Comparison of ENCODE assay signal across 8 cellular contexts in the genomic region with DNA sequence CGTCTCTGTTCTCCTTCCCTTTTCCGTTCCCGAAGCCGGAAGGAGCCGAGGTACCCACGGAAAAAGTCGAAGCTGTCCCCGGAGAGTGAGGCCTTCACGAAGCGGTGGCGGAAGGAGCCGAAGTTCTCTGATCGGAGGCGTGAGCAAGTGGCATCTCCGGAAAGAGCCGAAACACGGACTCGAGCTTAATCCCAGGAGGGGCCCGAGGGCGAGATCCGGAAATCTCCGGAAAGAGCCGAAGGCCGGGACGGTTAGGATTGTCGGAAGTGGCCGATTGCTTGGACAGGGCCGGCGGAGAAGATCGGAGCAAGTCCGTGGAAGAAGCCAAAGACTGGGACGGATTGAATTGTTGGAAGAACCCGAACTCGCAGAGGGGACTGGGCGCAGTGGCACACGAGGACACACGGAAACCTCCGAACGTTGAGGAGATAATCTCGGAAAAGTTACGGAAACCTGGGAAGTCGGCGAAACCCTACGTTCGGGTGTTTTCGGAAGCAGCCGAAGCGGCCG. TPM values are rescaled to one million over a fixed set of nuclear protein-coding genes. Genes with fewer than 3 reads are reported as not detected.
DNase-seq lines count a peak whose midpoint lies in the region; ATAC-seq, FAIRE-seq and TF ChIP-seq lines count a peak whose summit lies in the region.

No MANE protein-coding gene starts in this region.

- TF ChIP-seq CTCF in GM12865 (IDR thresholded peaks at IDR 0.05; ENCODE audit: insufficient read depth, low read depth, low read length, missing control alignments) (no peak), adrenal gland (IDR thresholded peaks at IDR 0.05) (no peak), cardiac muscle cell (IDR thresholded peaks at IDR 0.05; ENCODE audit: low read depth, low read length) (no peak), pancreas (IDR thresholded peaks at IDR 0.05) (no peak), thyroid gland (IDR thresholded peaks at IDR 0.05) (no peak)

- FAIRE-seq in pancreas (lab: Jason Lieb, UNC): peak; percentile 97

- 0 to 1% (median 1%) methylated on average over 32 to 49 of the region's 49 CpGs for WGBS in adrenal gland, 4 donors
- WGBS in pancreas, 2 donors: 0 to 1% methylated on average over 49 of the region's 49 CpGs
- 0 to 1% methylated on average over 36 to 42 of the region's 49 CpGs for WGBS in thyroid gland, 2 donors

- H3K4me3 ChIP-seq in GM12865 (ENCODE audit: low read depth, low read length): peak overlapping the region; percentile 82
- peak overlapping the region; percentile 16 to 89 (median 68) for H3K4me3 ChIP-seq in adrenal gland
- peak overlapping the region; percentile 79 for H3K4me3 ChIP-seq in cardiac muscle cell
- H3K4me3 ChIP-seq in pancreas: peak overlapping the region; percentile 66 to 100 (median 97)
- peak overlapping the region in 2 of 3 donors; percentile 27 to 76 for H3K4me3 ChIP-seq in thyroid gland (replicated peaks in 1 of 3)

- H3K9me3 ChIP-seq in adrenal gland (replicated peaks in 1 of 3): no peaks in the 10 kb centered on the region
- no peaks in the 10 kb centered on the region for H3K9me3 ChIP-seq in cardiac muscle cell (ENCODE audit: low read depth)
- H3K9me3 ChIP-seq in pancreas: no peaks in the 10 kb centered on the region
- H3K9me3 ChIP-seq in thyroid gland: no peaks in the 10 kb centered on the region

- DNase-seq in GM12865 (ENCODE audit: low read depth): peak; percentile 100
- DNase-seq in NCI-H1436 (lab: John Stamatoyannopoulos, UW): peak; percentile 100
- peak; percentile 100 for DNase-seq in SW480 (ENCODE audit: low spot score)
- peak; percentile 100 for DNase-seq in adrenal gland
- peak; percentile 100 for DNase-seq in cardiac muscle cell (ENCODE audit: low read depth in 1 of 2, low spot score in 1 of 2)
- peak; percentile 96 to 100 (median 99) for DNase-seq in pancreas
- peak; percentile 100 for DNase-seq in thyroid gland

- peaks cover 0 to 12% of the 10 kb centered on the region in 2 donors for H3K36me3 ChIP-seq in adrenal gland (replicated peaks in 1 of 2)
- H3K36me3 ChIP-seq in cardiac muscle cell: no peaks in the 10 kb centered on the region
- peaks cover 0 to 4% (median 0%) of the 10 kb centered on the region in 3 donors for H3K36me3 ChIP-seq in pancreas
- peaks cover 0 to under 1% of the 10 kb centered on the region in 2 donors for H3K36me3 ChIP-seq in thyroid gland

- H3K27ac ChIP-seq in adrenal gland: peak overlapping the region; percentile 73 to 99 (median 99)
- peak overlapping the region; percentile 99 for H3K27ac ChIP-seq in cardiac muscle cell
- peak overlapping the region; percentile 98 to 99 (median 98) for H3K27ac ChIP-seq in pancreas
- H3K27ac ChIP-seq in thyroid gland: peak overlapping the region; percentile 94 to 99 (median 96)

- H3K27me3 ChIP-seq in adrenal gland (no peaks in the 10 kb centered on the region), cardiac muscle cell (no peaks in the 10 kb centered on the region), pancreas (no peaks in the 10 kb centered on the region), thyroid gland (no peaks in the 10 kb centered on the region)

- ATAC-seq in HG02840 (IDR thresholded peaks at IDR 0.05; ENCODE audit: low FRiP score, unreplicated experiment) (peak; percentile 55), pancreas (peak; percentile 76 to 89 (median 82))

- H3K4me1 ChIP-seq in adrenal gland (replicated peaks in 1 of 2) (peaks cover 26 to 42% of the 10 kb centered on the region in 2 donors), cardiac muscle cell (ENCODE audit: low read depth) (peaks cover 13% of the 10 kb centered on the region), pancreas (peaks cover 18 to 24% (median 22%) of the 10 kb centered on the region in 3 donors), thyroid gland (peaks cover 37 to 42% of the 10 kb centered on the region in 2 donors)

- TF ChIP-seq POLR2A in adrenal gland (IDR thresholded peaks at IDR 0.05): no peak
- no peak for TF ChIP-seq POLR2A in thyroid gland (IDR thresholded peaks at IDR 0.05)

- intact Hi-C loops in adrenal gland (cut with DNase I): no loop called here
- intact Hi-C loops in pancreas (cut with DNase I): no loop called here
- intact Hi-C loops in thyroid gland (cut with DNase I): loop anchor here (10.0 kb wide), 1 partner anchor 270 kb away; the partner anchor contains the start of genes RPL28 and TMEM238

RNA-seq across cellular contexts. Expression of gene U2AF2, which starts 0.5 kb away (rescaled TPM):
- total RNA-seq in adrenal gland: 100 to 1,000 TPM in 6 of 8 donors, 10 to 100 TPM in 2; 76.0 to 178 (median 122) TPM
- polyA plus RNA-seq in adrenal gland: 100 to 1,000 TPM in 1 of 3 donors, 10 to 100 TPM in 2; 58.9 to 243 (median 85.3) TPM
- 170 and 187 TPM in 2 replicates for total RNA-seq in cardiac muscle cell
- polyA plus RNA-seq in cardiac muscle cell: 13.4 and 16.3 TPM in 2 replicates
- total RNA-seq in pancreas: 10 to 100 TPM; 38.4 to 97.0 (median 58.8) TPM
- polyA plus RNA-seq in pancreas: 100 to 1,000 TPM in 1 of 2 donors, 10 to 100 TPM in 1; 74.8 to 113 TPM
- 100 to 1,000 TPM in 1 of 4 donors, 10 to 100 TPM in 3; 68.4 to 115 (median 85.7) TPM for total RNA-seq in thyroid gland

RNA-seq across cellular contexts. Expression of gene CCDC106, which starts 6.4 kb away (rescaled TPM):
- total RNA-seq in adrenal gland (10 to 100 TPM; 22.1 to 42.8 (median 27.9) TPM), cardiac muscle cell (42.4 and 49.2 TPM in 2 replicates), pancreas (1 to 10 TPM; 3.2 to 6.2 (median 5.0) TPM), thyroid gland (10 to 100 TPM; 11.2 to 23.2 (median 20.7) TPM)
- polyA plus RNA-seq in adrenal gland (10 to 100 TPM; 14.8 to 63.8 (median 42.8) TPM), cardiac muscle cell (40.6 and 43.5 TPM in 2 replicates), pancreas (10 to 100 TPM; 20.7 to 22.8 TPM)

RNA-seq across cellular contexts. Expression of gene ZNF581, which starts 10.9 kb away (rescaled TPM):
- total RNA-seq in adrenal gland (10 to 100 TPM; 16.8 to 55.7 (median 23.7) TPM), cardiac muscle cell (28.4 and 42.0 TPM in 2 replicates), pancreas (10 to 100 TPM; 12.9 to 23.2 (median 16.9) TPM), thyroid gland (10 to 100 TPM; 11.1 to 23.9 (median 15.8) TPM)
- polyA plus RNA-seq in adrenal gland (10 to 100 TPM in 2 of 3 donors, 1 to 10 TPM in 1; 8.7 to 23.3 (median 22.4) TPM), cardiac muscle cell (22.3 and 28.7 TPM in 2 replicates), pancreas (10 to 100 TPM; 13.8 to 16.6 TPM)

RNA-seq across cellular contexts. Expression of gene ZNF580, which starts 13.6 kb away (rescaled TPM):
- total RNA-seq in adrenal gland (10 to 100 TPM; 23.3 to 68.7 (median 46.0) TPM), cardiac muscle cell (78.4 and 84.9 TPM in 2 replicates), pancreas (10 to 100 TPM; 12.7 to 24.3 (median 17.6) TPM), thyroid gland (10 to 100 TPM; 29.9 to 61.1 (median 44.8) TPM)
- polyA plus RNA-seq in adrenal gland (100 to 1,000 TPM in 1 of 3 donors, 10 to 100 TPM in 2; 16.6 to 101 (median 97.5) TPM), cardiac muscle cell (104 and 124 TPM in 2 replicates), pancreas (10 to 100 TPM; 35.0 to 40.5 TPM)

RNA-seq across cellular contexts. Expression of gene EPN1, which starts 20.6 kb away (rescaled TPM):
- total RNA-seq in adrenal gland: 100 to 1,000 TPM; 119 to 235 (median 162) TPM
- 100 to 1,000 TPM in 1 of 3 donors, 10 to 100 TPM in 2; 27.8 to 151 (median 77.1) TPM for polyA plus RNA-seq in adrenal gland
- 144 and 164 TPM in 2 replicates for total RNA-seq in cardiac muscle cell
- 151 and 173 TPM in 2 replicates for polyA plus RNA-seq in cardiac muscle cell
- 100 to 1,000 TPM in 1 of 6 donors, 10 to 100 TPM in 5; 64.9 to 102 (median 84.6) TPM for total RNA-seq in pancreas
- 10 to 100 TPM; 38.4 to 76.8 TPM for polyA plus RNA-seq in pancreas
- total RNA-seq in thyroid gland: 100 to 1,000 TPM in 1 of 4 donors, 10 to 100 TPM in 3; 34.8 to 102 (median 72.2) TPM

Comparison
In these comparisons a context has a peak if more than half of its experiments do, and no peak if none do; other contexts are left out.
1. Peak in every context shown above with its lines: DNase-seq, ATAC-seq, H3K4me3 ChIP-seq and H3K27ac ChIP-seq.